In genomic region chr2:158962074-158962473, GRCh38 we compare ENCODE assay signal across 23 cellular contexts.
"Had no signal": no experiment of that assay in that cellular context is flagged by ENCODE, and none has a peak within 500 bp of the region (broad histone marks: within the 10 kb centered on the region; RNA-seq: fewer than 3 reads in every experiment).

No MANE protein-coding gene starts in this region.

- H3K9me3 ChIP-seq: neutrophil, pancreas, psoas muscle, right lobe of liver, sigmoid colon, stomach, thoracic aorta, thyroid gland, tibial nerve, upper lobe of right lung, uterus had no signal

- H3K27ac ChIP-seq: neutrophil, pancreas, psoas muscle, right lobe of liver, sigmoid colon, stomach, thoracic aorta, thyroid gland, tibial nerve, upper lobe of right lung, uterus had no signal

- H3K36me3 ChIP-seq: neutrophil, pancreas, right lobe of liver, sigmoid colon, stomach, thoracic aorta, thyroid gland, tibial nerve, upper lobe of right lung, uterus had no signal

- DNase-seq: naive thymus-derived CD4-positive, alpha-beta T cell; natural killer cell; nucleus accumbens; pancreas; psoas muscle; right cardiac atrium; right lobe of liver; sigmoid colon; small intestine; stimulated activated CD4-positive, alpha-beta T cell treated with anti-CD3 and anti-CD28 coated beads, Interleukin-15, amount 100 ng/mL, for 24 hours; stimulated activated CD4-positive, alpha-beta T cell treated with anti-CD3 and anti-CD28 coated beads, Interleukin-2, amount 100 ng/mL, for 24 hours; stimulated activated CD4-positive, alpha-beta T cell treated with anti-CD3 and anti-CD28 coated beads, Interleukin-2, amount 100 ng/mL, for 48 hours; stimulated activated CD4-positive, alpha-beta T cell treated with anti-CD3 and anti-CD28 coated beads, Interleukin-4, amount 100 ng/mL, for 24 hours; stimulated activated naive B cell treated with anti-CD40 and anti-IgM and Interleukin-4, amounts not matched to agents 10 μg/mL and 1 μg/mL and 100 μg/mL, for 72 hours; stimulated activated naive CD4-positive, alpha-beta T cell treated with Interleukin-2 at 50 U/mL for 16 hours; stomach; thyroid gland; upper lobe of right lung; uterus had no signal

- H3K27me3 ChIP-seq: pancreas, right lobe of liver, sigmoid colon, stomach, thyroid gland, tibial nerve, upper lobe of right lung, uterus had no signal

- FAIRE-seq: pancreas, small intestine had no signal

- ATAC-seq: naive thymus-derived CD4-positive, alpha-beta T cell; natural killer cell; pancreas; psoas muscle; right cardiac atrium; right lobe of liver; stimulated activated effector memory CD8-positive, alpha-beta T cell treated with anti-CD3 and anti-CD28 coated beads, Interleukin-12 subunit alpha, Interleukin-12 subunit beta, amount 100 ng/mL, for 72 hours; stimulated activated naive B cell treated with anti-CD40 and anti-IgM and Interleukin-4, amounts not matched to agents 10 μg/mL and 1 μg/mL and 100 μg/mL, for 72 hours; upper lobe of right lung had no signal

- H3K4me3 ChIP-seq: pancreas, psoas muscle, right lobe of liver, sigmoid colon, stomach, thoracic aorta, thyroid gland, tibial nerve, upper lobe of right lung, uterus had no signal

- H3K4me1 ChIP-seq: pancreas, psoas muscle, right lobe of liver, thyroid gland, tibial nerve, upper lobe of right lung, uterus had no signal
